In genomic region chr4:150328496-150328895, GRCh38 we compare ENCODE assay signal across 21 cellular contexts.
"Had no signal": no experiment of that assay in that cellular context is flagged by ENCODE, and none has a peak within 500 bp of the region (broad histone marks: within the 10 kb centered on the region; RNA-seq: fewer than 3 reads in every experiment).

No MANE protein-coding gene starts in this region.

- H3K27me3 ChIP-seq: esophagus muscularis mucosa, gastrocnemius medialis, heart right ventricle, right atrium auricular region, sigmoid colon, stomach, upper lobe of left lung, uterus had no signal

- H3K36me3 ChIP-seq: esophagus muscularis mucosa, gastrocnemius medialis, heart right ventricle, right atrium auricular region, sigmoid colon, upper lobe of left lung, uterus had no signal

- DNase-seq: effector memory CD8-positive, alpha-beta T cell; gastrocnemius medialis; heart right ventricle; hypothalamus; kidney glomerular epithelial cell; mesendoderm; mucosa of descending colon; naive thymus-derived CD8-positive, alpha-beta T cell; sigmoid colon; stimulated activated CD4-positive, alpha-beta T cell treated with anti-CD3 and anti-CD28 coated beads, Interleukin-2, amount 100 ng/mL, for 24 hours; stimulated activated CD4-positive, alpha-beta T cell treated with anti-CD3 and anti-CD28 coated beads, Interleukin-4, amount 100 ng/mL, for 4 hours; stimulated activated naive CD4-positive, alpha-beta T cell; stomach; substantia nigra; upper lobe of left lung; uterus had no signal

- H3K9me3 ChIP-seq: esophagus muscularis mucosa, gastrocnemius medialis, heart right ventricle, mucosa of descending colon, right atrium auricular region, sigmoid colon, stomach, upper lobe of left lung, uterus had no signal

- H3K4me1 ChIP-seq: esophagus muscularis mucosa, gastrocnemius medialis, right atrium auricular region, upper lobe of left lung, uterus had no signal

- ATAC-seq: effector memory CD8-positive, alpha-beta T cell; gastrocnemius medialis; heart right ventricle; mucosa of descending colon; naive thymus-derived CD8-positive, alpha-beta T cell had no signal

- H3K4me3 ChIP-seq: esophagus muscularis mucosa, gastrocnemius medialis, heart right ventricle, mucosa of descending colon, right atrium auricular region, sigmoid colon, skin epidermis, stomach, upper lobe of left lung, uterus had no signal

- FAIRE-seq: islet of Langerhans had no signal

- H3K27ac ChIP-seq: epithelial cell of prostate, esophagus muscularis mucosa, gastrocnemius medialis, heart right ventricle, right atrium auricular region, skin epidermis, stomach, upper lobe of left lung, uterus had no signal
